10 cellular contexts compared by ENCODE assay signal in genomic region chr2:182761903-182762302, GRCh38. TPM values are rescaled to one million over a fixed set of nuclear protein-coding genes. Genes with fewer than 3 reads are reported as not detected.
DNase-seq lines count a peak whose midpoint lies in the region; ATAC-seq and TF ChIP-seq lines count a peak whose summit lies in the region.
"Had no signal": no experiment of that assay in that cellular context is flagged by ENCODE, and none has a peak within 500 bp of the region (broad histone marks: within the 10 kb centered on the region; RNA-seq: fewer than 3 reads in every experiment).

No MANE protein-coding gene starts in this region.

- H4K20me1 ChIP-seq in fibroblast of lung (ENCODE audit: control insufficient read depth, extremely low read depth, insufficient read depth, low read length), result no peaks in the 10 kb centered on the region

- H3K27ac ChIP-seq in right atrium auricular region (peak overlapping the region in 1 of 2 donors; percentile 21), fibroblast of lung (ENCODE audit: insufficient read depth, low read length) (no peak overlapping the region), muscle layer of duodenum (ENCODE audit: low read length) (peak overlapping the region; percentile 74), aorta (ENCODE audit: low read depth in 1 of 2, low read length in 2 of 2) (peak overlapping the region; percentile 40 to 82)

- no peaks in the 10 kb centered on the region for H3K79me2 ChIP-seq in fibroblast of lung (ENCODE audit: control insufficient read depth, insufficient read depth, low read length)

- 62 to 64% methylated on average over 4 of the region's 4 CpGs for WGBS in aorta, 2 donors

- ATAC-seq in Right ventricle myocardium superior (ENCODE audit: poor library complexity), result peak; percentile 60
- ATAC-seq in aorta (ENCODE audit: low FRiP score), result peak; percentile 80
- ATAC-seq: stimulated activated naive CD8-positive, alpha-beta T cell treated with anti-CD3 and anti-CD28 coated beads, Interleukin-15, Interleukin-2, amounts not matched to agents 100 U/mL and 50 U/mL, for 24 hours had no signal

- H3K36me3 ChIP-seq in right atrium auricular region, result peaks cover 27% of the 10 kb centered on the region
- H3K36me3 ChIP-seq in fibroblast of lung (ENCODE audit: control insufficient read depth, insufficient read depth, low read length), result peaks cover 2% of the 10 kb centered on the region
- peaks cover 28 to 38% of the 10 kb centered on the region in 2 donors for H3K36me3 ChIP-seq in muscle layer of duodenum (ENCODE audit: control insufficient read depth in 1 of 2, insufficient read depth in 2 of 2, low read length in 2 of 2)
- peaks cover 2 to 4% of the 10 kb centered on the region in 2 donors for H3K36me3 ChIP-seq in aorta (ENCODE audit: control insufficient read depth in 1 of 2, insufficient read depth in 2 of 2, low read length in 1 of 2)

- H2AFZ ChIP-seq in fibroblast of lung (ENCODE audit: low read length), result no peak overlapping the region

- no peaks in the 10 kb centered on the region for H3K27me3 ChIP-seq in right atrium auricular region
- H3K27me3 ChIP-seq in fibroblast of lung (ENCODE audit: control insufficient read depth, insufficient read depth, low read length), result no peaks in the 10 kb centered on the region
- H3K27me3 ChIP-seq in muscle layer of duodenum (ENCODE audit: low read depth, low read length), result no peaks in the 10 kb centered on the region
- H3K27me3 ChIP-seq in aorta (ENCODE audit: control insufficient read depth in 1 of 2, insufficient read depth in 2 of 2, low read length in 1 of 2), result no peaks in the 10 kb centered on the region

- intact Hi-C loops in Right ventricle myocardium superior (cut with DNase I), result loop anchor here (5.0 kb wide), 1 partner anchor 220 kb away; no protein-coding TSS in a partner anchor
- intact Hi-C loops in aorta (cut with DNase I), result loop anchor here in 1 of 2 donors (5.0 kb wide), 1 partner anchor 220 kb away; no protein-coding TSS in a partner anchor

- no peak overlapping the region for H3K4me3 ChIP-seq in right atrium auricular region
- H3K4me3 ChIP-seq in fibroblast of lung (replicated peaks in 1 of 4; ENCODE audit: control extremely low read depth in 1 of 4, insufficient read depth in 1 of 4, low read depth in 3 of 4, low read length in 4 of 4), result no peak overlapping the region
- peak overlapping the region in 1 of 2 donors; percentile 21 for H3K4me3 ChIP-seq in muscle layer of duodenum (ENCODE audit: low read depth in 1 of 2, low read length in 2 of 2)
- no peak overlapping the region for H3K4me3 ChIP-seq in aorta (ENCODE audit: low read length in 2 of 2)

- DNase-seq in Right ventricle myocardium superior, result no peak
- DNase-seq in right atrium auricular region (ENCODE audit: low spot score), result no peak
- peak; percentile 43 to 77 for DNase-seq in fibroblast of lung (ENCODE audit: low read depth in 2 of 2)
- no peak for DNase-seq in aorta
- DNase-seq in effector CD8-positive, alpha-beta T cell (lab: John Stamatoyannopoulos, UW), result no peak
- DNase-seq in activated T-cell treated with anti-CD3 and anti-CD28 coated beads for 4 hours, result no peak
- DNase-seq in NCI-H524 treated with DMSO at 0.1 percent for 48 hours (lab: John Stamatoyannopoulos, UW), result no peak
- DNase-seq: NCI-H146; stimulated activated naive CD8-positive, alpha-beta T cell treated with anti-CD3 and anti-CD28 coated beads, Interleukin-15, Interleukin-2, amounts not matched to agents 100 U/mL and 50 U/mL, for 24 hours had no signal

- H3K4me1 ChIP-seq in right atrium auricular region (peaks cover 0 to 18% of the 10 kb centered on the region in 2 donors), fibroblast of lung (ENCODE audit: control insufficient read depth, extremely low read depth, insufficient read depth, low read length) (no peaks in the 10 kb centered on the region), muscle layer of duodenum (ENCODE audit: control insufficient read depth in 1 of 2, insufficient read depth in 2 of 2, low read length in 2 of 2) (no peaks in the 10 kb centered on the region), aorta (ENCODE audit: control insufficient read depth in 1 of 2, insufficient read depth in 2 of 2, low read length in 2 of 2) (no peaks in the 10 kb centered on the region)

- TF ChIP-seq CTCF in right atrium auricular region (IDR thresholded peaks at IDR 0.05) (peak in 1 of 2 donors; percentile 41), fibroblast of lung (conservative IDR thresholded peaks at IDR 0.05 in 1 of 2, IDR thresholded peaks at IDR 0.05 in 1 of 2; ENCODE audit: low read depth in 1 of 2, low read length in 2 of 2) (peak; percentile 36 to 38)

- no peak overlapping the region for H3K9ac ChIP-seq in fibroblast of lung (ENCODE audit: insufficient read depth, low read length)

- H3K9me3 ChIP-seq in right atrium auricular region (no peaks in the 10 kb centered on the region), fibroblast of lung (ENCODE audit: control insufficient read depth, insufficient read depth, low read depth, low read length) (no peaks in the 10 kb centered on the region), muscle layer of duodenum (ENCODE audit: control insufficient read depth in 1 of 2, low read length in 2 of 2) (no peaks in the 10 kb centered on the region), aorta (ENCODE audit: control insufficient read depth, low read length) (no peaks in the 10 kb centered on the region)

- H3K4me2 ChIP-seq in fibroblast of lung (ENCODE audit: extremely low read depth, insufficient read depth, low read length), result no peak overlapping the region

RNA-seq across cellular contexts. Expression of gene DNAJC10, which starts 45.8 kb away (rescaled TPM):
- total RNA-seq in Right ventricle myocardium superior, result 60.4 TPM
- total RNA-seq in right atrium auricular region, result 10 to 100 TPM; 26.1 to 29.4 TPM
- total RNA-seq in fibroblast of lung, result 70.1 and 102 TPM in 2 replicates
- polyA plus RNA-seq in fibroblast of lung, result 50.7 and 86.7 TPM in 2 replicates
- polyA plus RNA-seq in fibroblast of lung (2012), result 57.0 and 94.0 TPM in 2 replicates
- polyA minus RNA-seq in fibroblast of lung (ENCODE audit: low replicate concordance), result 4.9 and 5.3 TPM in 2 replicates
- 100 to 1,000 TPM; 118 to 131 TPM for total RNA-seq in aorta
- 10 to 100 TPM; 29.7 to 56.5 TPM for polyA plus RNA-seq in aorta

Comparison
In these comparisons a context has a peak if more than half of its experiments do, and no peak if none do; other contexts are left out.
1. DNase-seq: peak in fibroblast of lung (2 of 2); none in Right ventricle myocardium superior (single experiment), right atrium auricular region (single experiment), aorta (0 of 2), effector CD8-positive, alpha-beta T cell (single experiment), activated T-cell treated with anti-CD3 and anti-CD28 coated beads for 4 hours (single experiment) and NCI-H524 treated with DMSO at 0.1 percent for 48 hours (single experiment).